In the genomic region with DNA sequence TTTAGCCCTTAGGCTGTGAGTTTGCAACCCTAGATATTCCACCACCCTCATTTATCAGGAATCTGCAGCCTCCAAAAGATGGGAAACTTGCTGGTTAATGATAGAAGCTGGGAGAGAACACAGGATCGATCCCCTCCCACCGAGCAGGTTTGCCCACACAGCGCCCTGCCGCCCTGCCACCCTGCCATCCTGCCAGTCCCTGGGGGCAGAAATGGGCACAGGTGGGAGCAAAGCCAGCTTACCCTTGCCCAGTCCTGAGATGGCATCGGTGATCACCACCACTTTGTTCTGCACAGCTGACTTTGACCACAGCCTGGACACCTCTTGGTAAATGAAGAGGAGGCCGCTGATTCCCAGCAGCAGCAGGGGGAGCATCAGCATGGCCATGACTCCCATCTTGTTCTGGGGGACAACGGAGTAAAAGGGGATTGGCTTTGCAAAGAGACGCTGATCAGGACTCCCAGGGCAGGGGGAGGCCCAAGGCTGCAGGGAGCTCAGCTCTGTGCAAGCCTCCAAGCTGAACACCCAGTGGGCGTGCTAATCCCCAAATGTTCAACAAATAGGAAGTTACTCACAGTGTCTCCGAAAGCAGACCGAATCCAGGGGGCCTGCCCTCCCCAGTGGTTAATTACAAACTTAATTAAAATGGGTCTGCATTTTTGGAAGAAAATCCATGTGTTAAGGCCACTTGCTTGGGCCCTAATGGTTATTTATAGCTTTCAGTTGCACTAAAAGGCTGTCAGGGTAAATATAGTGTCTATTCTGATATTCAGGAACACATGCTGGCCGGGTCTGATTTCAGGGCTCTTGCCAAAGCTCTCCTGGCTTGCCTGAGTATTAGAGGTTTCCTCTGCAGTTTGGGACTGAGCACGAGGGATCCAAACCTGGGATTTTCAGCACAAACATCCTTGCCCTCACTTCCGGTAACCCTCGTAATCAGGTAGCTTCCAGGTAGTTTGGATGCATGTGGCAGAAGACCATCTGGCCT, we compare ENCODE assay signal across 17 cellular contexts. TPM values are rescaled to one million over a fixed set of nuclear protein-coding genes. Genes with fewer than 3 reads are reported as not detected.
"Had no signal": no experiment of that assay in that cellular context is flagged by ENCODE, and none has a peak within 500 bp of the region (broad histone marks: within the 10 kb centered on the region; RNA-seq: fewer than 3 reads in every experiment).

A gene with protein sequence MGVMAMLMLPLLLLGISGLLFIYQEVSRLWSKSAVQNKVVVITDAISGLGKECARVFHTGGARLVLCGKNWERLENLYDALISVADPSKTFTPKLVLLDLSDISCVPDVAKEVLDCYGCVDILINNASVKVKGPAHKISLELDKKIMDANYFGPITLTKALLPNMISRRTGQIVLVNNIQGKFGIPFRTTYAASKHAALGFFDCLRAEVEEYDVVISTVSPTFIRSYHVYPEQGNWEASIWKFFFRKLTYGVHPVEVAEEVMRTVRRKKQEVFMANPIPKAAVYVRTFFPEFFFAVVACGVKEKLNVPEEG (minus strand): TSS at position 704 of the 988 bp plus-strand sequence. CDS start 308 bp downstream, at position 396.

- H3K9me3 ChIP-seq: spleen, tibial nerve had no signal

- H3K27me3 ChIP-seq: dorsolateral prefrontal cortex, tibial nerve had no signal

- H2AFZ ChIP-seq: parathyroid adenoma had no signal

- H3K36me3 ChIP-seq: spleen, tibial nerve had no signal

- H3K4me3 ChIP-seq: dorsolateral prefrontal cortex, spleen, tibial nerve had no signal

- FAIRE-seq: endometrium had no signal

- ATAC-seq: esophagus mucosa; stimulated activated memory B cell treated with anti-CD40 and anti-IgM and Interleukin-4, amounts not matched to agents 10 μg/mL and 1 μg/mL and 100 μg/mL, for 72 hours; T-helper 17 cell had no signal

- DNase-seq: activated CD4-positive, alpha-beta T cell treated with anti-CD3 and anti-CD28 coated beads, Interleukin-2, amount 50 U/mL, for 1 hour; activated CD4-positive, CD25-positive, alpha-beta regulatory T cell; activated T-cell treated with anti-CD3 and anti-CD28 coated beads for 4 hours; spleen; stimulated activated CD4-positive, alpha-beta T cell treated with anti-CD3 and anti-CD28 coated beads, Interleukin-1b, Interleukin-23, amount 100 ng/mL, for 48 hours; T-helper 17 cell had no signal

- H3K79me2 ChIP-seq: parathyroid adenoma had no signal

- H3K9ac ChIP-seq: parathyroid adenoma had no signal

- H3K4me1 ChIP-seq: parathyroid adenoma, spleen, tibial nerve had no signal

- H3K27ac ChIP-seq: parathyroid adenoma, spleen, tibial nerve had no signal

RNA-seq across cellular contexts. Expression of the gene that starts here (rescaled TPM):
- total RNA-seq: activated CD8-positive, alpha-beta memory T cell treated with anti-CD3 and anti-CD28 coated beads for 36 hours; activated T-helper 2 cell treated with anti-CD3 and anti-CD28 coated beads, Interferon-gamma antibody, Interleukin-2, Interleukin-4, amounts not matched to agents 10 μg/mL and 5 μg/mL and 100 μg/mL, durations not matched to agents 14 hours and 24 hours and 36 hours; chondrocyte; esophagus mucosa; lower leg skin; spleen; subcutaneous adipose tissue; T-helper 17 cell; tibial nerve had no signal
